Comparison of ENCODE assay signal across 15 cellular contexts in the genomic region with DNA sequence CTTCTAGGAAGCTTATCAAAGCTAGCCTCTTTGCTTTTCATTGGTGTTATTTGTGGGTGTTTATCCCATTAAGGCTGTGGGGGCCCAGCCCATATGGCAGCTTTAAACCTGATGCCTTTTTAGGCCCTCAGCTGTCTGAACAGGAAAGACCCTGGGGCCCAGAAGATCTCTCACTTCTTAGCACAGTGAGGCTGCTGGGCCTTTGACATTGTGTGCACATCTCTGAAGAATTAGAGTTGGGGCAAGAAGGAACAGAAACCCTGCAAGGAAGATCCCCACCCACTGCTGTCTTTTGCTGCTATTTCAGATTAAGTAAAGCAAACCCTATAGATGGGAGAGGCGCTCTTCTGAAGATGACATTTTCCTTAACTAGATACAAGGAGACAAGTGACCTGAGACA.
A peak's percentile ranks its signal among the peaks of the same experiment; 100 is the strongest.
DNase-seq lines count a peak whose midpoint lies in the region; ATAC-seq and TF ChIP-seq lines count a peak whose summit lies in the region.
"Had no signal": no experiment of that assay in that cellular context is flagged by ENCODE, and none has a peak within 500 bp of the region (broad histone marks: within the 10 kb centered on the region; RNA-seq: fewer than 3 reads in every experiment).

No MANE protein-coding gene starts in this region.

- no peaks in the 10 kb centered on the region for H3K27me3 ChIP-seq in WERI-Rb-1 (ENCODE audit: insufficient read depth, low read depth, severe bottlenecking)
- H3K27me3 ChIP-seq: foreskin keratinocyte had no signal

- DNase-seq in WERI-Rb-1: peak; percentile 82
- no peak for DNase-seq in ACHN
- no peak for DNase-seq in middle frontal gyrus (ENCODE audit: extremely low spot score, low spot score)
- no peak for DNase-seq in activated CD4-positive, alpha-beta T cell treated with anti-CD3 and anti-CD28 coated beads, Interleukin-2, amount 50 U/mL, for 48 hours
- no peak for DNase-seq in H4 (ENCODE audit: low spot score)
- DNase-seq: activated CD4-positive, alpha-beta T cell treated with anti-CD3 and anti-CD28 coated beads for 48 hours; CD4-positive, CD25-positive, alpha-beta regulatory T cell; effector CD4-positive, alpha-beta T cell; foreskin keratinocyte; nephron progenitor cell had no signal

- peak overlapping the region; percentile 75 for H3K27ac ChIP-seq in WERI-Rb-1
- H3K27ac ChIP-seq: foreskin keratinocyte, thoracic aorta had no signal

- no peak for TF ChIP-seq CTCF in WERI-Rb-1 (IDR thresholded peaks at IDR 0.05; ENCODE audit: low read depth, low read length)

- no peaks in the 10 kb centered on the region for H3K36me3 ChIP-seq in WERI-Rb-1
- H3K36me3 ChIP-seq: thoracic aorta had no signal

- H3K9me3 ChIP-seq in WERI-Rb-1 (ENCODE audit: severe bottlenecking): no peaks in the 10 kb centered on the region
- H3K9me3 ChIP-seq: thoracic aorta had no signal

- in situ Hi-C loops in ACHN (cut with HindIII; ENCODE audit: low pct_ligation_motif_present, low pct_unique_long_range_greater_than_20kb, low sequenced_read_pairs): no loop called here

- peak; percentile 78 for ATAC-seq in GM18517 (IDR thresholded peaks at IDR 0.05; ENCODE audit: unreplicated experiment)
- peak; percentile 82 for ATAC-seq in GM21528 (IDR thresholded peaks at IDR 0.05; ENCODE audit: low FRiP score, unreplicated experiment)
- peak; percentile 90 for ATAC-seq in HG03095 (IDR thresholded peaks at IDR 0.05; ENCODE audit: unreplicated experiment)
- ATAC-seq: foreskin keratinocyte, SK-N-SH treated with all-trans-retinoic acid at 6 μM for 48 hours had no signal

- no peak overlapping the region for H3K4me3 ChIP-seq in WERI-Rb-1 (ENCODE audit: low read depth, low read length)
- H3K4me3 ChIP-seq: thoracic aorta had no signal
